In genomic region chr14:80538633-80539375, GRCh38 we compare ENCODE assay signal across 22 cellular contexts.
"Had no signal": no experiment of that assay in that cellular context is flagged by ENCODE, and none has a peak within 500 bp of the region (broad histone marks: within the 10 kb centered on the region; RNA-seq: fewer than 3 reads in every experiment).

No MANE protein-coding gene starts in this region.

- H3K27ac Mint-ChIP-seq: activated naive CD4-positive, alpha-beta T cell treated with anti-CD3 and anti-CD28 coated beads, Interleukin-2, amount 50 U/mL, for 72 hours; activated T-cell treated with anti-CD3 and anti-CD28 coated beads, Interleukin-2, amount 50 U/mL, for 24 hours; activated T-helper 17 cell treated with anti-CD3 and anti-CD28 coated beads, Interleukin-2, amount 50 U/mL, for 72 hours; brain; effector memory CD8-positive, alpha-beta T cell; natural killer cell had no signal

- H3K9me3 Mint-ChIP-seq: effector memory CD8-positive, alpha-beta T cell had no signal

- H3K4me3 ChIP-seq: dorsolateral prefrontal cortex, esophagus muscularis mucosa, ovary, psoas muscle, right atrium auricular region, upper lobe of left lung had no signal

- DNase-seq: activated CD8-positive, alpha-beta memory T cell treated with anti-CD3 and anti-CD28 coated beads for 24 hours; activated CD8-positive, alpha-beta memory T cell treated with anti-CD3 and anti-CD28 coated beads, Interleukin-2, amount 50 U/mL, for 4 hours; activated T-cell treated with anti-CD3 and anti-CD28 coated beads, Interleukin-2, amount 50 U/mL, for 24 hours; aorta; caudate nucleus; dorsolateral prefrontal cortex; effector memory CD8-positive, alpha-beta T cell; hypothalamus; left ventricle myocardium superior; mammary epithelial cell; midbrain; natural killer cell; ovary; psoas muscle; stimulated activated CD4-positive, alpha-beta T cell treated with anti-CD3 and anti-CD28 coated beads, Interleukin-4, amount 100 ng/mL, for 4 hours; stimulated activated naive CD8-positive, alpha-beta T cell treated with anti-CD3 and anti-CD28 coated beads, Interleukin-15, Interleukin-2, amounts not matched to agents 100 U/mL and 50 U/mL, for 24 hours had no signal

- H3K4me3 Mint-ChIP-seq: activated T-cell treated with anti-CD3 and anti-CD28 coated beads, Interleukin-2, amount 50 U/mL, for 24 hours; activated T-helper 17 cell treated with anti-CD3 and anti-CD28 coated beads, Interleukin-2, amount 50 U/mL, for 72 hours; brain; effector memory CD8-positive, alpha-beta T cell; natural killer cell had no signal

- H3K27me3 Mint-ChIP-seq: activated T-cell treated with anti-CD3 and anti-CD28 coated beads, Interleukin-2, amount 50 U/mL, for 24 hours; activated T-helper 17 cell treated with anti-CD3 and anti-CD28 coated beads, Interleukin-2, amount 50 U/mL, for 72 hours; effector memory CD8-positive, alpha-beta T cell had no signal

- H3K4me1 Mint-ChIP-seq: activated T-helper 17 cell treated with anti-CD3 and anti-CD28 coated beads, Interleukin-2, amount 50 U/mL, for 72 hours had no signal
